In the genomic region with DNA sequence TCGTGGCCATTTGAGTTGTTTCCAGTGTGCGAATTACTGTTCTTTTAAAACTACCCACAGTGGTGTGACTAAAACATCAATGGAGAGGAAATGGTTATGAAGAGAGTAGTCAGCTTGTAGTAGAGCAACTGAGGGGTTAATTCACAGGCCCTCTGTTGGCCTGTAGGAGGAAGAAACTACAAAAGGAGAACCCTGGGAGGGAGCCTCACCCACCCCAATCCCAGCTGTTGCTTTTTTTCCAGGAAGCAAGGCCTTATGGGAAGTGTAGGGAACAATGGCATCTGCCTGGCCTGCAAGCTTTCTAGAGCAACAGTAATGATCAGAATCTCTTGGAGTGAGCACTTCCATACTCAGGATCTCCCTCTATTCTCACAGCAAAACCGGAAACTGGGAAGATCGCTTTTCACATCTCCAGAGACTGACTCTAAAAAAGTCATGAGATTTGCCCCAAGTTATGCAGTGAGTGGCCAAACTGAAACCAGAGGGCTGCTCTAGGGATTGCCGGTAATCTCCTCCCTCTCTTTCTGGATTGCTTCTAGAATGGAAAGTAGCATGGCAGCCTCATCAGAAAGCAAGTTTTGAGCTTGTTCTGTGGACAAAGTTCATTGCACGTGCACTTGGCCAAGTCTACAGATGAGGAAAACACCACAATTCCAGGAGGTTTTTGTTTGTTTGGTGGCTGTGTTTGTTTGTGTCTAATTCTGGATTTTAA, we compare ENCODE assay signal across 16 cellular contexts.
DNase-seq lines count a peak whose midpoint lies in the region; ATAC-seq, FAIRE-seq and TF ChIP-seq lines count a peak whose summit lies in the region.
"Had no signal": no experiment of that assay in that cellular context is flagged by ENCODE, and none has a peak within 500 bp of the region (broad histone marks: within the 10 kb centered on the region; RNA-seq: fewer than 3 reads in every experiment).

No MANE protein-coding gene starts in this region.

- H3K9me1 ChIP-seq in keratinocyte (ENCODE audit: control insufficient read depth, extremely low read depth, insufficient read depth, low read length): no peaks in the 10 kb centered on the region

- no peak overlapping the region for H3K4me3 ChIP-seq in Jurkat, Clone E6-1 (ENCODE audit: low read length)
- H3K4me3 ChIP-seq in mammary epithelial cell (replicated peaks in 1 of 3; ENCODE audit: insufficient read depth in 1 of 3, low read depth in 2 of 3, low read length in 3 of 3) (no peak overlapping the region), keratinocyte (ENCODE audit: control insufficient read depth in 2 of 3, extremely low read depth in 1 of 3, insufficient read depth in 2 of 3, low read depth in 1 of 3, low read length in 3 of 3) (peak overlapping the region in 1 of 3 experiments; percentile 7)
- H3K4me3 ChIP-seq: K562, PC-9, uterus had no signal

- H4K20me1 ChIP-seq in mammary epithelial cell (ENCODE audit: insufficient read depth, low read length) (no peaks in the 10 kb centered on the region), keratinocyte (ENCODE audit: control insufficient read depth, extremely low read depth, insufficient read depth, low read length) (no peaks in the 10 kb centered on the region)

- H3K27ac ChIP-seq in mammary epithelial cell (ENCODE audit: insufficient read depth, low read depth, low read length): peak overlapping the region; percentile 40
- peak overlapping the region; percentile 54 for H3K27ac ChIP-seq in keratinocyte (ENCODE audit: control insufficient read depth, insufficient read depth, low read length)
- H3K27ac ChIP-seq: PC-9, uterus had no signal

- CTCF ChIA-PET in mammary epithelial cell (lab: Charles Lee; ENCODE audit: low non-redundant PET): no interaction called here

- in situ Hi-C loops in mammary epithelial cell (cut with MboI; ENCODE audit: low sequenced_read_pairs in 2 of 2): no loop called here

- dilution Hi-C loops in mammary epithelial cell (cut with HindIII; ENCODE audit: low sequenced_read_pairs): no loop called here
- dilution Hi-C loops in keratinocyte (cut with MboI; ENCODE audit: extremely low pct_ligation_motif_present, low sequenced_read_pairs): no loop called here

- intact Hi-C loops in mammary epithelial cell (cut with micrococcal nuclease): loop anchor here (5.0 kb wide), 1 partner anchor 43 kb away; no protein-coding TSS in a partner anchor

- FAIRE-seq in keratinocyte (lab: Jason Lieb, UNC): peak; percentile 71
- FAIRE-seq: K562 had no signal

- DNase-seq in ELR (ENCODE audit: low read depth) (peak; percentile 17), mammary epithelial cell (peak; percentile 4), keratinocyte (ENCODE audit: low read depth, low spot score) (no peak), NCI-H1105 (lab: John Stamatoyannopoulos, UW) (no peak), GM03348 (ENCODE audit: low spot score) (no peak)
- peak; percentile 39 for DNase-seq in Jurkat, Clone E6-1 (ENCODE audit: low read depth, low spot score)
- DNase-seq: activated CD8-positive, alpha-beta memory T cell treated with anti-CD3 and anti-CD28 coated beads, Interleukin-2, amount 50 U/mL, for 48 hours; activated naive CD4-positive, alpha-beta T cell treated with anti-CD3 and anti-CD28 coated beads, Interleukin-2, amount 10 ng/mL, durations not matched to agents 7 days and 5 days; GOT3; mesenchymal stem cell; PC-9; uterus had no signal

- no peak overlapping the region for H3K9ac ChIP-seq in mammary epithelial cell (ENCODE audit: insufficient read depth, low read length)
- H3K9ac ChIP-seq in keratinocyte (ENCODE audit: control insufficient read depth, extremely low read depth, insufficient read depth, low read length): no peak overlapping the region

- BruUV-seq in mammary epithelial cell (replicated peaks; lab: Mats Ljungman, UMichigan): no TSS peak

- H2AFZ ChIP-seq in mammary epithelial cell (ENCODE audit: low read depth, low read length) (peak overlapping the region; percentile 80), keratinocyte (ENCODE audit: control insufficient read depth, low read length) (peak overlapping the region; percentile 55)
- H2AFZ ChIP-seq: PC-9 had no signal

- H3K79me2 ChIP-seq in mammary epithelial cell (ENCODE audit: insufficient read depth, low read length) (no peaks in the 10 kb centered on the region), keratinocyte (ENCODE audit: control insufficient read depth, insufficient read depth, low read length) (no peaks in the 10 kb centered on the region)

- no peak for ATAC-seq in GM18517 (IDR thresholded peaks at IDR 0.05; ENCODE audit: unreplicated experiment)
- no peak for ATAC-seq in GM18867 (IDR thresholded peaks at IDR 0.05; ENCODE audit: unreplicated experiment)
- ATAC-seq: activated CD4-positive, CD25-positive, alpha-beta regulatory T cell treated with anti-CD3 and anti-CD28 coated beads, Interleukin-2, amount 50 U/mL, for 24 hours; K562 had no signal

- H3K4me1 ChIP-seq in mammary epithelial cell (ENCODE audit: insufficient read depth, low read length) (peaks cover 19% of the 10 kb centered on the region), keratinocyte (ENCODE audit: control insufficient read depth, extremely low read depth, insufficient read depth, low read length) (peaks cover 16% of the 10 kb centered on the region)
- H3K4me1 ChIP-seq: uterus had no signal

- H3K9me3 ChIP-seq in mammary epithelial cell (replicated peaks; ENCODE audit: insufficient read depth, low read length): no peaks in the 10 kb centered on the region
- no peaks in the 10 kb centered on the region for H3K9me3 ChIP-seq in keratinocyte (ENCODE audit: control insufficient read depth, low read depth, low read length)
- H3K9me3 ChIP-seq: uterus had no signal

- WGBS in mammary epithelial cell (ENCODE audit: low coverage, missing lambda C conversion rate): 38% methylated on average over 6 of the region's 6 CpGs

- H3K4me2 ChIP-seq in mammary epithelial cell (ENCODE audit: insufficient read depth, low read depth, low read length) (peak overlapping the region; percentile 71), keratinocyte (ENCODE audit: control insufficient read depth, extremely low read depth, insufficient read depth, low read depth, low read length) (peak overlapping the region; percentile 55)
- H3K4me2 ChIP-seq: PC-9 had no signal

- TF ChIP-seq CTCF in mammary epithelial cell (conservative IDR thresholded peaks at IDR 0.05 in 1 of 2, IDR thresholded peaks at IDR 0.05 in 1 of 2; ENCODE audit: extremely low read depth in 1 of 2, insufficient read depth in 1 of 2, low read depth in 1 of 2, low read length in 2 of 2) (no peak), keratinocyte (optimal IDR thresholded peaks at IDR 0.05 in 1 of 3, IDR thresholded peaks at IDR 0.05 in 1 of 3, conservative IDR thresholded peaks at IDR 0.05 in 1 of 3; ENCODE audit: extremely low read depth in 1 of 3, insufficient read depth in 2 of 3, low read length in 3 of 3) (no peak)

- no peaks in the 10 kb centered on the region for H3K36me3 ChIP-seq in mammary epithelial cell (ENCODE audit: insufficient read depth, low read length)
- no peaks in the 10 kb centered on the region for H3K36me3 ChIP-seq in keratinocyte (ENCODE audit: control insufficient read depth in 2 of 2, extremely low read depth in 1 of 2, insufficient read depth in 2 of 2, low read length in 2 of 2)
- H3K36me3 ChIP-seq: uterus had no signal

- H3K27me3 ChIP-seq in mammary epithelial cell (ENCODE audit: insufficient read depth, low read length): no peaks in the 10 kb centered on the region
- H3K27me3 ChIP-seq in keratinocyte (ENCODE audit: control insufficient read depth, extremely low read depth, insufficient read depth, low read length): no peaks in the 10 kb centered on the region
- H3K27me3 ChIP-seq: uterus had no signal

Comparison
In these comparisons a context has a peak if more than half of its experiments do, and no peak if none do; other contexts are left out.
1. DNase-seq: peak in ELR (single experiment), Jurkat, Clone E6-1 (single experiment) and mammary epithelial cell (single experiment); none in keratinocyte (single experiment), NCI-H1105 (single experiment) and GM03348 (single experiment).